18 cellular contexts compared by ENCODE assay signal in genomic region chr2:100235581-100235980, GRCh38.
A peak's percentile ranks its signal among the peaks of the same experiment; 100 is the strongest.
DNase-seq lines count a peak whose midpoint lies in the region; ATAC-seq and TF ChIP-seq lines count a peak whose summit lies in the region.
"Had no signal": no experiment of that assay in that cellular context is flagged by ENCODE, and none has a peak within 500 bp of the region (broad histone marks: within the 10 kb centered on the region; RNA-seq: fewer than 3 reads in every experiment).

No MANE protein-coding gene starts in this region.

- H3K4me1 ChIP-seq in BLaER1: peaks cover 33% of the 10 kb centered on the region
- H3K4me1 ChIP-seq in GM23338 (ENCODE audit: insufficient read depth): peaks cover 6% of the 10 kb centered on the region; the same call in 1 of the 2 replicates
- H3K4me1 ChIP-seq in mesenchymal stem cell (ENCODE audit: control insufficient read depth, insufficient read depth, low read depth, low read length): peaks cover 23% of the 10 kb centered on the region
- H3K4me1 ChIP-seq in trophoblast cell (ENCODE audit: control insufficient read depth in 1 of 2, insufficient read depth in 2 of 2, low read length in 2 of 2): peaks cover 0 to 3% of the 10 kb centered on the region in 2 experiments
- H3K4me1 ChIP-seq: ascending aorta, SJCRH30, transverse colon had no signal

- H3K4ac ChIP-seq in mesenchymal stem cell (ENCODE audit: low read depth in 1 of 2, low read length in 2 of 2) (no peak overlapping the region), trophoblast cell (ENCODE audit: low read depth, low read length) (no peak overlapping the region)

- H3K27me3 ChIP-seq in BLaER1: no peaks in the 10 kb centered on the region
- no peaks in the 10 kb centered on the region for H3K27me3 ChIP-seq in GM23338 (ENCODE audit: insufficient read depth)
- peaks cover 0 to 20% of the 10 kb centered on the region in 2 experiments for H3K27me3 ChIP-seq in mesenchymal stem cell (ENCODE audit: control insufficient read depth in 1 of 2, insufficient read depth in 1 of 2, low read length in 2 of 2)
- no peaks in the 10 kb centered on the region for H3K27me3 ChIP-seq in trophoblast cell (ENCODE audit: insufficient read depth, low read length)
- H3K27me3 ChIP-seq: ascending aorta, SJCRH30, transverse colon had no signal

- intact Hi-C loops in posterior cingulate gyrus (cut with DNase I): no loop called here

- H3K36me3 ChIP-seq in BLaER1 (no peaks in the 10 kb centered on the region), GM23338 (ENCODE audit: insufficient read depth) (no peaks in the 10 kb centered on the region), mesenchymal stem cell (ENCODE audit: control insufficient read depth in 1 of 2, insufficient read depth in 2 of 2, low read depth in 1 of 2, low read length in 2 of 2) (no peaks in the 10 kb centered on the region), trophoblast cell (ENCODE audit: control insufficient read depth in 1 of 2, insufficient read depth in 2 of 2, low read length in 2 of 2) (no peaks in the 10 kb centered on the region)
- H3K36me3 ChIP-seq: ascending aorta, SJCRH30, transverse colon had no signal

- no peak overlapping the region for H2BK120ac ChIP-seq in mesenchymal stem cell (ENCODE audit: low read depth, low read length)
- no peak overlapping the region for H2BK120ac ChIP-seq in trophoblast cell (ENCODE audit: insufficient read depth, low read length, poor library complexity)

- POLR2A ChIA-PET in T-cell (lab: Charles Lee): no interaction called here

- peak overlapping the region; percentile 76; the same call in 1 of the 2 replicates for H2AFZ ChIP-seq in GM23338
- H2AFZ ChIP-seq in mesenchymal stem cell (ENCODE audit: low read depth, low read length): no peak overlapping the region
- no peak overlapping the region for H2AFZ ChIP-seq in trophoblast cell (ENCODE audit: insufficient read depth, low read length, poor library complexity)

- H3F3A ChIP-seq in GM23338 (replicated peaks; ENCODE audit: low read depth): no peaks in the 10 kb centered on the region

- H3K4me2 ChIP-seq in BLaER1 (peak overlapping the region; percentile 90), GM23338 (no peak overlapping the region), mesenchymal stem cell (ENCODE audit: low read length, poor library complexity, severe bottlenecking) (no peak overlapping the region), trophoblast cell (ENCODE audit: low read length) (no peak overlapping the region)

- H4K91ac ChIP-seq in mesenchymal stem cell (ENCODE audit: low read length) (peak overlapping the region; percentile 52), trophoblast cell (ENCODE audit: low read depth, low read length) (no peak overlapping the region)

- H4K20me1 ChIP-seq in BLaER1 (no peaks in the 10 kb centered on the region), GM23338 (replicated peaks; ENCODE audit: insufficient read depth) (no peaks in the 10 kb centered on the region)

- peak overlapping the region; percentile 57 for H2BK15ac ChIP-seq in mesenchymal stem cell (ENCODE audit: low read depth, poor library complexity, severe bottlenecking)

- no peak for TF ChIP-seq CTCF in GM23338 (conservative IDR thresholded peaks at IDR 0.05; ENCODE audit: low read depth in 2 of 2)

- H2AK5ac ChIP-seq in mesenchymal stem cell (ENCODE audit: low read length, severe bottlenecking) (peak overlapping the region; percentile 69), trophoblast cell (ENCODE audit: low read length) (no peak overlapping the region)

- H3K79me1 ChIP-seq in mesenchymal stem cell (replicated peaks; ENCODE audit: low read length, poor library complexity, severe bottlenecking): no peaks in the 10 kb centered on the region
- H3K79me1 ChIP-seq in trophoblast cell (ENCODE audit: low read length): no peaks in the 10 kb centered on the region

- WGBS in mesenchymal stem cell: 90% methylated on average over 4 of the region's 4 CpGs
- WGBS in trophoblast cell (ENCODE audit: extremely low coverage, insufficient coverage, insufficient read length): no CpG with 5 or more reads among the region's 4 CpGs

- H3K9ac ChIP-seq in BLaER1 (peak overlapping the region; percentile 40; the same call in 1 of the 2 replicates), mesenchymal stem cell (ENCODE audit: low read length) (no peak overlapping the region), trophoblast cell (ENCODE audit: low read length) (no peak overlapping the region)

- no peak overlapping the region for H4K12ac ChIP-seq in trophoblast cell (ENCODE audit: low read depth, low read length)

- H3K36me3 Mint-ChIP-seq in GM23338 (ENCODE audit: low read depth): no peaks in the 10 kb centered on the region
- H3K36me3 Mint-ChIP-seq in T-cell: no peaks in the 10 kb centered on the region

- H3K4me1 Mint-ChIP-seq in GM23338 (peaks cover 41% of the 10 kb centered on the region), T-cell (peaks cover 28 to 36% (median 33%) of the 10 kb centered on the region in 3 donors)

- H3K27ac ChIP-seq in BLaER1: peak overlapping the region; percentile 55
- H3K27ac ChIP-seq in GM23338 (ENCODE audit: low read depth): no peak overlapping the region
- peak overlapping the region; percentile 92 for H3K27ac ChIP-seq in mesenchymal stem cell (ENCODE audit: low read length, poor library complexity, severe bottlenecking)
- H3K27ac ChIP-seq in trophoblast cell (ENCODE audit: low read depth, low read length): no peak overlapping the region
- H3K27ac ChIP-seq: ascending aorta, SJCRH30, transverse colon had no signal

- H2BK5ac ChIP-seq in mesenchymal stem cell (ENCODE audit: low read depth, low read length, poor library complexity, severe bottlenecking): peak overlapping the region; percentile 49
- no peak overlapping the region for H2BK5ac ChIP-seq in trophoblast cell (ENCODE audit: low read depth, low read length, poor library complexity)

- H3K9me2 ChIP-seq in GM23338 (ENCODE audit: insufficient read depth): peaks cover 7% of the 10 kb centered on the region; the same call in 1 of the 2 replicates

- H3K27me3 Mint-ChIP-seq in GM23338 (ENCODE audit: insufficient read depth, low read depth, poor library complexity) (peaks cover 10% of the 10 kb centered on the region), T-cell (no peaks in the 10 kb centered on the region)

- H3K4me3 ChIP-seq in BLaER1 (no peak overlapping the region), GM23338 (no peak overlapping the region), mesenchymal stem cell (ENCODE audit: insufficient read depth in 1 of 2, low read depth in 1 of 2, low read length in 2 of 2) (no peak overlapping the region), trophoblast cell (ENCODE audit: low read depth, low read length) (no peak overlapping the region)
- H3K4me3 ChIP-seq: ascending aorta, lung, SJCRH30, transverse colon had no signal

- H3K4me3 Mint-ChIP-seq in GM23338: no peak overlapping the region
- peak overlapping the region in 1 of 3 donors; percentile 75 for H3K4me3 Mint-ChIP-seq in T-cell

- no peak for ATAC-seq in GM23338
- ATAC-seq in T-cell (replicated peaks in 1 of 4): peak in 1 of 4 experiments; percentile 28
- no peak for ATAC-seq in HG03442 (IDR thresholded peaks at IDR 0.05; ENCODE audit: unreplicated experiment)

- H3K14ac ChIP-seq in mesenchymal stem cell (ENCODE audit: low read length in 2 of 2): no peak overlapping the region
- no peak overlapping the region for H3K14ac ChIP-seq in trophoblast cell (ENCODE audit: low read length)

- H4K8ac ChIP-seq in mesenchymal stem cell (ENCODE audit: low read length): no peak overlapping the region
- H4K8ac ChIP-seq in trophoblast cell (ENCODE audit: low read depth, low read length): no peak overlapping the region

- H3K27ac Mint-ChIP-seq in GM23338 (no peak overlapping the region), T-cell (peak overlapping the region; percentile 75 to 90)
- H3K27ac Mint-ChIP-seq: T-helper 2 cell treated with Interferon-gamma antibody and Interleukin-4, amounts not matched to agents 5 μg/mL and 100 μg/mL, for 36 hours had no signal

- H3K23ac ChIP-seq in mesenchymal stem cell (ENCODE audit: low read length in 2 of 2): no peak overlapping the region
- no peak overlapping the region for H3K23ac ChIP-seq in trophoblast cell (ENCODE audit: low read length)

- H3K9me3 Mint-ChIP-seq in GM23338 (no peaks in the 10 kb centered on the region; the same call in 2 of the 3 replicates), T-cell (no peaks in the 10 kb centered on the region)
- H3K9me3 Mint-ChIP-seq: T-helper 2 cell treated with Interferon-gamma antibody and Interleukin-4, amounts not matched to agents 5 μg/mL and 100 μg/mL, for 36 hours had no signal

- CTCF ChIA-PET in T-cell (lab: Charles Lee): interaction anchor here in 1 of 2 donors (1.0 kb wide), 1 partner anchor 676 kb away, joined by 4 read pairs; no protein-coding TSS in a partner anchor

- no peaks in the 10 kb centered on the region for H3K79me2 ChIP-seq in GM23338 (replicated peaks; ENCODE audit: insufficient read depth)
- no peaks in the 10 kb centered on the region for H3K79me2 ChIP-seq in trophoblast cell (ENCODE audit: control insufficient read depth, insufficient read depth, low read length, poor library complexity)

- H3K18ac ChIP-seq in mesenchymal stem cell (ENCODE audit: low read depth in 1 of 2, low read length in 2 of 2) (peak overlapping the region in 1 of 2 experiments; percentile 45), trophoblast cell (ENCODE audit: low read length) (no peak overlapping the region)

- DNase-seq in GM23338 (ENCODE audit: low spot score) (no peak), T-cell (no peak), mesenchymal stem cell (no peak), posterior cingulate gyrus (no peak), trophoblast cell (no peak), NK-92 (lab: John Stamatoyannopoulos, UW; ENCODE audit: unreplicated experiment) (no peak)
- DNase-seq: DMS79 treated with DMSO at 0.1 percent for 48 hours; NCI-H1092; NCI-H2081; NCI-H510A treated with DMSO at 0.1 percent for 48 hours; SJCRH30; stimulated activated CD4-positive, alpha-beta T cell treated with anti-CD3 and anti-CD28 coated beads, Interleukin-12 subunit alpha, Interleukin-12 subunit beta, amount 100 ng/mL, for 4 hours had no signal

- no peaks in the 10 kb centered on the region for H3K9me3 ChIP-seq in BLaER1
- H3K9me3 ChIP-seq in mesenchymal stem cell (ENCODE audit: control insufficient read depth, low read length): no peaks in the 10 kb centered on the region
- H3K9me3 ChIP-seq in trophoblast cell (ENCODE audit: insufficient read depth, low read depth, low read length): no peaks in the 10 kb centered on the region
- H3K9me3 ChIP-seq: ascending aorta, SJCRH30, transverse colon had no signal

- peak overlapping the region in 1 of 2 experiments; percentile 46 for H2BK12ac ChIP-seq in mesenchymal stem cell (ENCODE audit: low read length in 2 of 2)
- H2BK12ac ChIP-seq in trophoblast cell (ENCODE audit: low read length): no peak overlapping the region

TF ChIP-seq in GM23338, 12 proteins besides CTCF, POLR2A, EP300 and RAD21:
- TF ChIP-seq ZNF114 (CRISPR knock-in tag; IDR thresholded peaks at IDR 0.05) (no peak), EZH2 (IDR thresholded peaks at IDR 0.05; ENCODE audit: low read depth, unreplicated experiment) (no peak), EZH2phosphoT487 (IDR thresholded peaks at IDR 0.05; ENCODE audit: unreplicated experiment) (no peak)
TF ChIP-seq in GM23338: peak in this region for 0.

Comparison
In these comparisons a context has a peak if more than half of its experiments do, and no peak if none do; other contexts are left out.
1. H3K27ac ChIP-seq: peak in BLaER1 (single experiment) and mesenchymal stem cell (single experiment); none in GM23338 (single experiment) and trophoblast cell (single experiment).